In genomic region chr9:97397220-97397619, GRCh38 we compare ENCODE assay signal across 1 cellular context.
TF ChIP-seq lines count a peak whose summit lies in the region.

No MANE protein-coding gene starts in this region.

TF ChIP-seq in GM12878, 131 proteins besides CTCF, POLR2A, EP300 and RAD21 (continued from another document and continues in another):
- TF ChIP-seq DPF2 (IDR thresholded peaks at IDR 0.05) (peak; percentile 72), NFYA (IDR thresholded peaks at IDR 0.05; ENCODE audit: borderline replicate concordance, low read depth, low read length) (no peak), POU2F2 (IDR thresholded peaks at IDR 0.05; ENCODE audit: borderline replicate concordance, low read depth, low read length) (peak; percentile 43; the same call in 1 of the 3 replicates), CREB1 (IDR thresholded peaks at IDR 0.05; ENCODE audit: low read depth) (no peak), JUND (IDR thresholded peaks at IDR 0.05; ENCODE audit: low read depth, low read length) (no peak), JUNB (IDR thresholded peaks at IDR 0.05) (peak; percentile 79), HDAC2 (IDR thresholded peaks at IDR 0.05) (no peak), BACH1 (IDR thresholded peaks at IDR 0.05; ENCODE audit: borderline replicate concordance) (0 out of 2 replicates have a peak, but pooled peaks have one; percentile 31), ZBTB4 (CRISPR knock-in tag; IDR thresholded peaks at IDR 0.05) (no peak), EZH2 (IDR thresholded peaks at IDR 0.05; ENCODE audit: borderline replicate concordance, control insufficient read depth, low read depth, low read length) (no peak), FOXM1 (IDR thresholded peaks at IDR 0.05; ENCODE audit: low read depth, low read length) (peak; percentile 21; the same call in 1 of the 2 replicates), MYC (IDR thresholded peaks at IDR 0.05; ENCODE audit: insufficient read depth, insufficient read length, insufficient replicate concordance, low read length, severe bottlenecking) (no peak), GATAD2B (conservative IDR thresholded peaks at IDR 0.05; ENCODE audit: low read depth) (0 out of 2 replicates have a peak, but pooled peaks have one; percentile 41), PAX5 (IDR thresholded peaks at IDR 0.05; ENCODE audit: borderline replicate concordance, low read depth, low read length) (peak; percentile 75), TCF7 (IDR thresholded peaks at IDR 0.05; ENCODE audit: borderline replicate concordance) (no peak), ATF3 (IDR thresholded peaks at IDR 0.05; ENCODE audit: borderline replicate concordance, extremely low read depth, low read depth, low read length) (no peak), CHD2 (IDR thresholded peaks at IDR 0.05; ENCODE audit: borderline replicate concordance, low read depth, low read length) (no peak), TCF3 (IDR thresholded peaks at IDR 0.05; ENCODE audit: borderline replicate concordance, insufficient read depth, low read depth, low read length) (no peak), CBX3 (IDR thresholded peaks at IDR 0.05; ENCODE audit: borderline replicate concordance, low read depth) (no peak), IKZF2 (IDR thresholded peaks at IDR 0.05) (peak; percentile 86 to 93), CUX1 (IDR thresholded peaks at IDR 0.05; ENCODE audit: insufficient replicate concordance, low read depth, low read length) (no peak), ELK1 (IDR thresholded peaks at IDR 0.05; ENCODE audit: low read depth, low read length) (no peak), ZBED1 (IDR thresholded peaks at IDR 0.05; ENCODE audit: borderline replicate concordance) (no peak), SREBF2 (IDR thresholded peaks at IDR 0.05; ENCODE audit: low read length) (no peak), RFX5 (IDR thresholded peaks at IDR 0.05; ENCODE audit: low read depth, low read length) (no peak), SP1 (IDR thresholded peaks at IDR 0.05; ENCODE audit: low read depth, low read length) (no peak), MTA2 (IDR thresholded peaks at IDR 0.05; ENCODE audit: low read depth) (peak; percentile 58; the same call in 1 of the 2 replicates), NR2F1 (conservative IDR thresholded peaks at IDR 0.05) (peak; percentile 59; the same call in 1 of the 2 replicates), SMAD5 (IDR thresholded peaks at IDR 0.05; ENCODE audit: low read depth) (no peak), POLR2AphosphoS5 (IDR thresholded peaks at IDR 0.05; ENCODE audit: low read length) (no peak), ATF7 (IDR thresholded peaks at IDR 0.05; ENCODE audit: low read depth) (no peak), SIX5 (IDR thresholded peaks at IDR 0.05; ENCODE audit: low read depth, low read length, severe bottlenecking) (no peak), POLR2AphosphoS2 (IDR thresholded peaks at IDR 0.05; ENCODE audit: low read depth, low read length) (no peak), FOXK2 (IDR thresholded peaks at IDR 0.05) (no peak), ZNF207 (IDR thresholded peaks at IDR 0.05; ENCODE audit: borderline replicate concordance) (no peak), IRF4 (IDR thresholded peaks at IDR 0.05; ENCODE audit: low read depth, low read length) (peak; percentile 75; the same call in 1 of the 2 replicates), BHLHE40 (IDR thresholded peaks at IDR 0.05; ENCODE audit: borderline replicate concordance in 1 of 2, low read depth in 2 of 2, low read length in 1 of 2) (peak in 1 of 2 experiments; percentile 50; a peak in 1 of 4 replicates), MEF2A (IDR thresholded peaks at IDR 0.05; ENCODE audit: insufficient read depth, low read depth, low read length) (no peak), STAT3 (IDR thresholded peaks at IDR 0.05; ENCODE audit: low read depth, low read length) (no peak), CREM (IDR thresholded peaks at IDR 0.05; ENCODE audit: low read depth) (peak; percentile 20; the same call in 1 of the 2 replicates), EED (IDR thresholded peaks at IDR 0.05; ENCODE audit: low read depth) (peak; percentile 91), CBFB (IDR thresholded peaks at IDR 0.05; ENCODE audit: low read depth) (peak; percentile 75), HCFC1 (IDR thresholded peaks at IDR 0.05; ENCODE audit: low read length) (no peak), SUPT20H (IDR thresholded peaks at IDR 0.05; ENCODE audit: borderline replicate concordance, control insufficient read depth, low read depth, low read length) (no peak), GABPA (IDR thresholded peaks at IDR 0.05; ENCODE audit: low read depth) (no peak), BCL3 (IDR thresholded peaks at IDR 0.05; ENCODE audit: borderline replicate concordance, insufficient read depth, low read depth, low read length, poor library complexity, severe bottlenecking) (no peak), PAX8 (IDR thresholded peaks at IDR 0.05) (no peak), SMARCA5 (IDR thresholded peaks at IDR 0.05) (no peak), MEF2B (IDR thresholded peaks at IDR 0.05; ENCODE audit: partially characterized antibody, poor library complexity, severe bottlenecking) (peak; percentile 60), RCOR1 (conservative IDR thresholded peaks at IDR 0.05; ENCODE audit: low read depth, low read length) (no peak)
- TF ChIP-seq, protein P1, sequence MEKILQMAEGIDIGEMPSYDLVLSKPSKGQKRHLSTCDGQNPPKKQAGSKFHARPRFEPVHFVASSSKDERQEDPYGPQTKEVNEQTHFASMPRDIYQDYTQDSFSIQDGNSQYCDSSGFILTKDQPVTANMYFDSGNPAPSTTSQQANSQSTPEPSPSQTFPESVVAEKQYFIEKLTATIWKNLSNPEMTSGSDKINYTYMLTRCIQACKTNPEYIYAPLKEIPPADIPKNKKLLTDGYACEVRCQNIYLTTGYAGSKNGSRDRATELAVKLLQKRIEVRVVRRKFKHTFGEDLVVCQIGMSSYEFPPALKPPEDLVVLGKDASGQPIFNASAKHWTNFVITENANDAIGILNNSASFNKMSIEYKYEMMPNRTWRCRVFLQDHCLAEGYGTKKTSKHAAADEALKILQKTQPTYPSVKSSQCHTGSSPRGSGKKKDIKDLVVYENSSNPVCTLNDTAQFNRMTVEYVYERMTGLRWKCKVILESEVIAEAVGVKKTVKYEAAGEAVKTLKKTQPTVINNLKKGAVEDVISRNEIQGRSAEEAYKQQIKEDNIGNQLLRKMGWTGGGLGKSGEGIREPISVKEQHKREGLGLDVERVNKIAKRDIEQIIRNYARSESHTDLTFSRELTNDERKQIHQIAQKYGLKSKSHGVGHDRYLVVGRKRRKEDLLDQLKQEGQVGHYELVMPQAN (conservative IDR thresholded peaks at IDR 0.05) = no peak
- TF ChIP-seq, protein P2, sequence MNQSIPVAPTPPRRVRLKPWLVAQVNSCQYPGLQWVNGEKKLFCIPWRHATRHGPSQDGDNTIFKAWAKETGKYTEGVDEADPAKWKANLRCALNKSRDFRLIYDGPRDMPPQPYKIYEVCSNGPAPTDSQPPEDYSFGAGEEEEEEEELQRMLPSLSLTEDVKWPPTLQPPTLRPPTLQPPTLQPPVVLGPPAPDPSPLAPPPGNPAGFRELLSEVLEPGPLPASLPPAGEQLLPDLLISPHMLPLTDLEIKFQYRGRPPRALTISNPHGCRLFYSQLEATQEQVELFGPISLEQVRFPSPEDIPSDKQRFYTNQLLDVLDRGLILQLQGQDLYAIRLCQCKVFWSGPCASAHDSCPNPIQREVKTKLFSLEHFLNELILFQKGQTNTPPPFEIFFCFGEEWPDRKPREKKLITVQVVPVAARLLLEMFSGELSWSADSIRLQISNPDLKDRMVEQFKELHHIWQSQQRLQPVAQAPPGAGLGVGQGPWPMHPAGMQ (IDR thresholded peaks at IDR 0.05; ENCODE audit: borderline replicate concordance) = no peak
- TF ChIP-seq, protein P3, sequence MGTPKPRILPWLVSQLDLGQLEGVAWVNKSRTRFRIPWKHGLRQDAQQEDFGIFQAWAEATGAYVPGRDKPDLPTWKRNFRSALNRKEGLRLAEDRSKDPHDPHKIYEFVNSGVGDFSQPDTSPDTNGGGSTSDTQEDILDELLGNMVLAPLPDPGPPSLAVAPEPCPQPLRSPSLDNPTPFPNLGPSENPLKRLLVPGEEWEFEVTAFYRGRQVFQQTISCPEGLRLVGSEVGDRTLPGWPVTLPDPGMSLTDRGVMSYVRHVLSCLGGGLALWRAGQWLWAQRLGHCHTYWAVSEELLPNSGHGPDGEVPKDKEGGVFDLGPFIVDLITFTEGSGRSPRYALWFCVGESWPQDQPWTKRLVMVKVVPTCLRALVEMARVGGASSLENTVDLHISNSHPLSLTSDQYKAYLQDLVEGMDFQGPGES (IDR thresholded peaks at IDR 0.05) = no peak
